ENCODE assay signal across 20 cellular contexts in genomic region chr17:2682304-2682938, GRCh38.
"Had no signal": no experiment of that assay in that cellular context is flagged by ENCODE, and none has a peak within 500 bp of the region (broad histone marks: within the 10 kb centered on the region; RNA-seq: fewer than 3 reads in every experiment).

No MANE protein-coding gene starts in this region.

- H3K27me3 ChIP-seq: right lobe of liver had no signal

- H3K27ac ChIP-seq: coronary artery, psoas muscle, right lobe of liver had no signal

- DNase-seq: activated CD4-positive, alpha-beta T cell treated with anti-CD3 and anti-CD28 coated beads for 4 hours; activated CD8-positive, alpha-beta T cell treated with anti-CD3 and anti-CD28 coated beads for 36 hours; activated effector memory CD4-positive, alpha-beta T cell treated with anti-CD3 and anti-CD28 coated beads, Interleukin-2, amount 50 U/mL, for 16 hours; activated naive CD8-positive, alpha-beta T cell treated with anti-CD3 and anti-CD28 coated beads for 36 hours; activated T-cell treated with anti-CD3 and anti-CD28 coated beads, Interleukin-2, amount 50 U/mL, for 4 hours; anterior cingulate cortex; effector CD8-positive, alpha-beta T cell; foreskin melanocyte; immature natural killer cell; psoas muscle; right lobe of liver; stimulated activated CD4-positive, alpha-beta T cell treated with anti-CD3 and anti-CD28 coated beads, Interleukin-4, amount 100 ng/mL, for 4 hours; stimulated activated CD8-positive, alpha-beta memory T cell treated with anti-CD3 and anti-CD28 coated beads, Interleukin-4, amount 100 ng/mL, for 48 hours; stimulated activated naive CD4-positive, alpha-beta T cell treated with Interleukin-2 at 50 U/mL for 16 hours; substantia nigra; T-helper 2 cell; trophoblast cell had no signal

- ATAC-seq: activated CD8-positive, alpha-beta T cell treated with anti-CD3 and anti-CD28 coated beads for 36 hours; activated T-cell treated with anti-CD3 and anti-CD28 coated beads, Interleukin-2, amount 50 U/mL, for 4 hours; psoas muscle; right lobe of liver; WTC11 had no signal

- H3K9me3 ChIP-seq: psoas muscle, right lobe of liver had no signal

- H3K4me1 ChIP-seq: right lobe of liver had no signal

- H3K4me3 ChIP-seq: coronary artery, psoas muscle, right lobe of liver, smooth muscle cell had no signal

- H3K4me2 ChIP-seq: smooth muscle cell had no signal
